ENCODE assay signal across 2 cellular contexts in the genomic region with DNA sequence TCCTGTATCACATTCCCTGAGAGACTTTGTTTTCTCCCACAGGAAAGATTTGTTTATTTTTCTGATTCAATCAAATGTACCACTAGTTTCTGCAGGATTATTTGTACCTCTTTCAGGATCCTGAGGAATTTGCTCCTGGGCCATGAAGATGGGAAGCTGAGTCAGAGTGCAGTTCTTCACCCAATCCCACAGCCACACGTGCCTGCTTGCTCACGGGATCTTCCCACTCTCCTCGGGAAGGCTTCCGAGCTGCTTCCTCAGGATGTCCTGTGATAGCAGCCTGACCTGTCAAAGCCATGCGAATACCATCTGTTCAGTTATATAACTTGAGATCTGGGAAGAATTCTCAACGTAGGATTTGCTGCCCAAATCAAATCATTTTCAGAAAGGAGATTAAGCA.
A peak's percentile ranks its signal among the peaks of the same experiment; 100 is the strongest.
TF ChIP-seq lines count a peak whose summit lies in the region.

No MANE protein-coding gene starts in this region.

TF ChIP-seq in liver, 16 proteins besides CTCF, POLR2A, EP300 and RAD21 (continued from another document):
- TF ChIP-seq, protein P1, sequence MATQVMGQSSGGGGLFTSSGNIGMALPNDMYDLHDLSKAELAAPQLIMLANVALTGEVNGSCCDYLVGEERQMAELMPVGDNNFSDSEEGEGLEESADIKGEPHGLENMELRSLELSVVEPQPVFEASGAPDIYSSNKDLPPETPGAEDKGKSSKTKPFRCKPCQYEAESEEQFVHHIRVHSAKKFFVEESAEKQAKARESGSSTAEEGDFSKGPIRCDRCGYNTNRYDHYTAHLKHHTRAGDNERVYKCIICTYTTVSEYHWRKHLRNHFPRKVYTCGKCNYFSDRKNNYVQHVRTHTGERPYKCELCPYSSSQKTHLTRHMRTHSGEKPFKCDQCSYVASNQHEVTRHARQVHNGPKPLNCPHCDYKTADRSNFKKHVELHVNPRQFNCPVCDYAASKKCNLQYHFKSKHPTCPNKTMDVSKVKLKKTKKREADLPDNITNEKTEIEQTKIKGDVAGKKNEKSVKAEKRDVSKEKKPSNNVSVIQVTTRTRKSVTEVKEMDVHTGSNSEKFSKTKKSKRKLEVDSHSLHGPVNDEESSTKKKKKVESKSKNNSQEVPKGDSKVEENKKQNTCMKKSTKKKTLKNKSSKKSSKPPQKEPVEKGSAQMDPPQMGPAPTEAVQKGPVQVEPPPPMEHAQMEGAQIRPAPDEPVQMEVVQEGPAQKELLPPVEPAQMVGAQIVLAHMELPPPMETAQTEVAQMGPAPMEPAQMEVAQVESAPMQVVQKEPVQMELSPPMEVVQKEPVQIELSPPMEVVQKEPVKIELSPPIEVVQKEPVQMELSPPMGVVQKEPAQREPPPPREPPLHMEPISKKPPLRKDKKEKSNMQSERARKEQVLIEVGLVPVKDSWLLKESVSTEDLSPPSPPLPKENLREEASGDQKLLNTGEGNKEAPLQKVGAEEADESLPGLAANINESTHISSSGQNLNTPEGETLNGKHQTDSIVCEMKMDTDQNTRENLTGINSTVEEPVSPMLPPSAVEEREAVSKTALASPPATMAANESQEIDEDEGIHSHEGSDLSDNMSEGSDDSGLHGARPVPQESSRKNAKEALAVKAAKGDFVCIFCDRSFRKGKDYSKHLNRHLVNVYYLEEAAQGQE (IDR thresholded peaks at IDR 0.05), result no peak
- TF ChIP-seq GABPA (IDR thresholded peaks at IDR 0.05 in 1 of 2, conservative IDR thresholded peaks at IDR 0.05 in 1 of 2) (no peak), NR2F2 (IDR thresholded peaks at IDR 0.05) (peak; percentile 71), RXRA (IDR thresholded peaks at IDR 0.05) (no peak)
- TF ChIP-seq, protein P2, sequence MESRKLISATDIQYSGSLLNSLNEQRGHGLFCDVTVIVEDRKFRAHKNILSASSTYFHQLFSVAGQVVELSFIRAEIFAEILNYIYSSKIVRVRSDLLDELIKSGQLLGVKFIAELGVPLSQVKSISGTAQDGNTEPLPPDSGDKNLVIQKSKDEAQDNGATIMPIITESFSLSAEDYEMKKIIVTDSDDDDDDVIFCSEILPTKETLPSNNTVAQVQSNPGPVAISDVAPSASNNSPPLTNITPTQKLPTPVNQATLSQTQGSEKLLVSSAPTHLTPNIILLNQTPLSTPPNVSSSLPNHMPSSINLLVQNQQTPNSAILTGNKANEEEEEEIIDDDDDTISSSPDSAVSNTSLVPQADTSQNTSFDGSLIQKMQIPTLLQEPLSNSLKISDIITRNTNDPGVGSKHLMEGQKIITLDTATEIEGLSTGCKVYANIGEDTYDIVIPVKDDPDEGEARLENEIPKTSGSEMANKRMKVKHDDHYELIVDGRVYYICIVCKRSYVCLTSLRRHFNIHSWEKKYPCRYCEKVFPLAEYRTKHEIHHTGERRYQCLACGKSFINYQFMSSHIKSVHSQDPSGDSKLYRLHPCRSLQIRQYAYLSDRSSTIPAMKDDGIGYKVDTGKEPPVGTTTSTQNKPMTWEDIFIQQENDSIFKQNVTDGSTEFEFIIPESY (IDR thresholded peaks at IDR 0.05), result no peak
TF ChIP-seq in liver: peak in this region for 2.

TF ChIP-seq in HepG2, 621 proteins besides CTCF, POLR2A, EP300 and RAD21 (continued from another document):
- TF ChIP-seq ZHX2 (IDR thresholded peaks at IDR 0.05; ENCODE audit: low read depth) (no peak), ZHX2 (CRISPR knock-in tag; IDR thresholded peaks at IDR 0.05; ENCODE audit: borderline replicate concordance) (no peak), JUND (CRISPR knock-in tag; IDR thresholded peaks at IDR 0.05) (no peak), SMAD3 (CRISPR knock-in tag; IDR thresholded peaks at IDR 0.05) (no peak), KAT7 (CRISPR knock-in tag; IDR thresholded peaks at IDR 0.05; ENCODE audit: borderline replicate concordance) (no peak), IKZF4 (CRISPR knock-in tag; IDR thresholded peaks at IDR 0.05; ENCODE audit: borderline replicate concordance, low read depth, not compliant biosample characterization) (no peak), ZIK1 (CRISPR knock-in tag; IDR thresholded peaks at IDR 0.05; ENCODE audit: borderline replicate concordance, low read depth) (no peak), MTA1 (CRISPR knock-in tag; IDR thresholded peaks at IDR 0.05; ENCODE audit: borderline replicate concordance) (no peak), ZNF160 (CRISPR knock-in tag; IDR thresholded peaks at IDR 0.05) (no peak), ZBTB46 (CRISPR knock-in tag; IDR thresholded peaks at IDR 0.05; ENCODE audit: borderline replicate concordance) (no peak), NFYC (CRISPR knock-in tag; IDR thresholded peaks at IDR 0.05) (no peak), GPN1 (CRISPR knock-in tag; IDR thresholded peaks at IDR 0.05; ENCODE audit: borderline replicate concordance) (no peak), ZNF773 (CRISPR knock-in tag; IDR thresholded peaks at IDR 0.05; ENCODE audit: borderline replicate concordance) (no peak), AGO1 (IDR thresholded peaks at IDR 0.05; ENCODE audit: low read depth, low read length, poor library complexity, severe bottlenecking) (no peak), ZNF335 (CRISPR knock-in tag; IDR thresholded peaks at IDR 0.05) (no peak), ZNF275 (CRISPR knock-in tag; IDR thresholded peaks at IDR 0.05; ENCODE audit: borderline replicate concordance) (no peak)
TF ChIP-seq in HepG2: peak in this region for 0.
